9 cellular contexts compared by ENCODE assay signal in the genomic region with DNA sequence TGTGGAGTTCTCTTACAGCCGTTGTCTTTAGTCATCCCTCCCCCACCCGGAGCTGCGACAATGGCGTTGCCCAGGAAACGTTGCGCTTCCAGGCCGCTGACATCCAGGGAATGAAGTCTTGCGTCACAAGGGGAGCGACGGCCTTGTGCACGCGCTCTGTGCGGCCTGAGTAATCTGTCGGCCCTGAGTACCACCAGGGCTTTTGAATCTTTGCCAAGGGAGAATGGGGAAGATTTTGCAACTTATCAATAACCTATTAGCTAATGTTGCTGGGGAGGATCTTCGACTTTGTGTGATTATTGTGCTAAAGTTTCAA. TPM values are rescaled to one million over a fixed set of nuclear protein-coding genes. Genes with fewer than 3 reads are reported as not detected.
DNase-seq lines count a peak whose midpoint lies in the region; ATAC-seq and TF ChIP-seq lines count a peak whose summit lies in the region.
"Had no signal": no experiment of that assay in that cellular context is flagged by ENCODE, and none has a peak within 500 bp of the region (broad histone marks: within the 10 kb centered on the region; RNA-seq: fewer than 3 reads in every experiment).

SOX30 (minus strand) TSS at position 62 of the 316 bp plus-strand sequence. CDS start 360 bp downstream, outside the sequence.

- DNase-seq in H9 (no peak), DMS153 (lab: John Stamatoyannopoulos, UW) (no peak)
- DNase-seq in activated naive CD8-positive, alpha-beta T cell treated with anti-CD3 and anti-CD28 coated beads for 36 hours = no peak

- H3K14ac ChIP-seq in H9 (ENCODE audit: insufficient read depth, low read length) = peak within 1 kb of the TSS; percentile 85

- no peaks in the 10 kb centered on the region for H3K79me2 ChIP-seq in H9 (ENCODE audit: insufficient read depth, low read length)

- H3K27me3 Mint-ChIP-seq in H9 (ENCODE audit: low read depth) = peaks cover 8% of the 10 kb centered on the region
- H3K27me3 Mint-ChIP-seq in activated naive CD8-positive, alpha-beta T cell treated with anti-CD3 and anti-CD28 coated beads for 36 hours = no peaks in the 10 kb centered on the region
- no peaks in the 10 kb centered on the region for H3K27me3 Mint-ChIP-seq in stimulated activated memory B cell treated with anti-CD40 and anti-IgM and Interleukin-4, amounts not matched to agents 10 μg/mL and 1 μg/mL and 100 μg/mL, for 72 hours

- H3K9me3 Mint-ChIP-seq in H9 = peaks cover 17 to 29% of the 10 kb centered on the region in 2 experiments
- peaks cover 24% of the 10 kb centered on the region for H3K9me3 Mint-ChIP-seq in activated naive CD8-positive, alpha-beta T cell treated with anti-CD3 and anti-CD28 coated beads for 36 hours
- H3K9me3 Mint-ChIP-seq in stimulated activated memory B cell treated with anti-CD40 and anti-IgM and Interleukin-4, amounts not matched to agents 10 μg/mL and 1 μg/mL and 100 μg/mL, for 72 hours = peaks cover 9% of the 10 kb centered on the region

- no peak within 1 kb of the TSS for H3K27ac Mint-ChIP-seq in H9
- H3K27ac Mint-ChIP-seq in activated naive CD8-positive, alpha-beta T cell treated with anti-CD3 and anti-CD28 coated beads for 36 hours = peak within 1 kb of the TSS; percentile 71
- H3K27ac Mint-ChIP-seq in stimulated activated memory B cell treated with anti-CD40 and anti-IgM and Interleukin-4, amounts not matched to agents 10 μg/mL and 1 μg/mL and 100 μg/mL, for 72 hours = peak within 1 kb of the TSS; percentile 99

- no peak within 1 kb of the TSS for H2BK15ac ChIP-seq in H9 (ENCODE audit: low read depth, low read length)

- no peak within 1 kb of the TSS for H3K4me2 ChIP-seq in H9 (ENCODE audit: insufficient read depth, insufficient read length, low read length)

- H3K36me3 Mint-ChIP-seq in H9 (ENCODE audit: insufficient read depth in 1 of 3, low read depth in 3 of 3) = peaks cover 4 to 9% (median 6%) of the 10 kb centered on the region in 3 experiments; a peak in 6 of 7 replicates
- H3K36me3 Mint-ChIP-seq in activated naive CD8-positive, alpha-beta T cell treated with anti-CD3 and anti-CD28 coated beads for 36 hours = peaks cover 20% of the 10 kb centered on the region
- H3K36me3 Mint-ChIP-seq in stimulated activated memory B cell treated with anti-CD40 and anti-IgM and Interleukin-4, amounts not matched to agents 10 μg/mL and 1 μg/mL and 100 μg/mL, for 72 hours = peaks cover 25% of the 10 kb centered on the region

- no peak within 1 kb of the TSS for H2BK12ac ChIP-seq in H9 (ENCODE audit: insufficient read length, low read depth, low read length)

- no peak within 1 kb of the TSS for H3K23ac ChIP-seq in H9 (ENCODE audit: insufficient read length, low read depth, low read length)

- H4K20me1 ChIP-seq in H9 (ENCODE audit: control insufficient read depth, insufficient read depth, insufficient read length) = no peaks in the 10 kb centered on the region

- TF ChIP-seq CTCF in H9 (conservative IDR thresholded peaks at IDR 0.05) = no peak

- H3K4ac ChIP-seq in H9 (ENCODE audit: low read depth, low read length) = no peak within 1 kb of the TSS

- WGBS in H9 (ENCODE audit: extremely low coverage, insufficient read length, low lambda C conversion rate) = no CpG with 5 or more reads among the region's 15 CpGs

- peaks cover 2% of the 10 kb centered on the region for H3K23me2 ChIP-seq in H9 (ENCODE audit: insufficient read length, low read depth, low read length, poor library complexity, severe bottlenecking)

- H2AFZ ChIP-seq in H9 (ENCODE audit: low read length) = no peak within 1 kb of the TSS

- no peak within 1 kb of the TSS for H3K56ac ChIP-seq in H9 (ENCODE audit: insufficient read length, low read depth, low read length)

- H3K4me3 Mint-ChIP-seq in H9 = peak within 1 kb of the TSS; percentile 22 to 42; a peak in 1 of 5 replicates
- H3K4me3 Mint-ChIP-seq in activated naive CD8-positive, alpha-beta T cell treated with anti-CD3 and anti-CD28 coated beads for 36 hours = peak within 1 kb of the TSS; percentile 67
- H3K4me3 Mint-ChIP-seq in stimulated activated memory B cell treated with anti-CD40 and anti-IgM and Interleukin-4, amounts not matched to agents 10 μg/mL and 1 μg/mL and 100 μg/mL, for 72 hours = peak within 1 kb of the TSS; percentile 92

- no peak within 1 kb of the TSS for H4K91ac ChIP-seq in H9 (ENCODE audit: insufficient read length, low read depth, low read length)

- ATAC-seq in stimulated activated memory B cell treated with anti-CD40 and anti-IgM and Interleukin-4, amounts not matched to agents 10 μg/mL and 1 μg/mL and 100 μg/mL, for 72 hours = no peak
- ATAC-seq in GM18861 (IDR thresholded peaks at IDR 0.05; ENCODE audit: unreplicated experiment) (no peak), HG03520 (IDR thresholded peaks at IDR 0.05; ENCODE audit: unreplicated experiment) (no peak), GM21723 (IDR thresholded peaks at IDR 0.05; ENCODE audit: unreplicated experiment) (no peak)

- H3K9me3 ChIP-seq in H9 (ENCODE audit: control insufficient read depth, low read depth, low read length) (peaks cover 4% of the 10 kb centered on the region), iPS-18c (ENCODE audit: control insufficient read depth, insufficient read depth, low read length) (peaks cover 2% of the 10 kb centered on the region)

- H2BK5ac ChIP-seq in H9 (ENCODE audit: insufficient read length, low read length) = no peak within 1 kb of the TSS

- no peak within 1 kb of the TSS for H3T11ph ChIP-seq in H9 (ENCODE audit: low read length)

- no peak within 1 kb of the TSS for H4K5ac ChIP-seq in H9 (ENCODE audit: insufficient read length, low read depth, low read length)

- no peak within 1 kb of the TSS for H2BK120ac ChIP-seq in H9 (ENCODE audit: low read depth, low read length, poor library complexity, severe bottlenecking)

- H3K27me3 ChIP-seq in H9 (ENCODE audit: insufficient read depth, low read length) = no peaks in the 10 kb centered on the region

- no peaks in the 10 kb centered on the region for H3K4me1 ChIP-seq in H9 (ENCODE audit: insufficient read depth, low read length)

- no peak within 1 kb of the TSS for H3K27ac ChIP-seq in H9 (ENCODE audit: insufficient read length, low read depth, low read length)

- peak within 1 kb of the TSS; percentile 83 for H3K18ac ChIP-seq in H9 (ENCODE audit: insufficient read length, low read depth, low read length)

- no peak within 1 kb of the TSS for H3K9ac ChIP-seq in H9 (ENCODE audit: extremely low read depth, insufficient read length, low read length)

- H3K4me3 ChIP-seq in iPS-18c (ENCODE audit: insufficient read depth, low read depth, low read length) = peak within 1 kb of the TSS; percentile 36; the same call in 1 of the 2 replicates

- no peak within 1 kb of the TSS for H2BK20ac ChIP-seq in H9 (ENCODE audit: low read depth, low read length, poor library complexity, severe bottlenecking)

- H3K79me1 ChIP-seq in H9 (ENCODE audit: insufficient read depth, low read depth, low read length, poor library complexity, severe bottlenecking) = no peaks in the 10 kb centered on the region

- H3K4me1 Mint-ChIP-seq in H9 = peaks cover 0 to 4% of the 10 kb centered on the region in 2 experiments; a peak in 1 of 4 replicates
- H3K4me1 Mint-ChIP-seq in activated naive CD8-positive, alpha-beta T cell treated with anti-CD3 and anti-CD28 coated beads for 36 hours = peaks cover 4% of the 10 kb centered on the region
- peaks cover 34% of the 10 kb centered on the region for H3K4me1 Mint-ChIP-seq in stimulated activated memory B cell treated with anti-CD40 and anti-IgM and Interleukin-4, amounts not matched to agents 10 μg/mL and 1 μg/mL and 100 μg/mL, for 72 hours

- no peak within 1 kb of the TSS for H2AK5ac ChIP-seq in H9 (ENCODE audit: insufficient read length, low read length)

- H4K8ac ChIP-seq in H9 (replicated peaks; ENCODE audit: insufficient read length, low read depth, low read length) = no peak within 1 kb of the TSS

RNA-seq across cellular contexts. Expression of gene SOX30, which starts in this region (rescaled TPM):
- 0.13 TPM in 1 of 2 replicates, not detected in the other for total RNA-seq in H9 (2021)
- not detected for total RNA-seq in activated naive CD8-positive, alpha-beta T cell treated with anti-CD3 and anti-CD28 coated beads for 36 hours
- total RNA-seq: lung microvascular endothelial cell had no signal

Comparison
In these comparisons a context has a peak if more than half of its experiments do, and no peak if none do; other contexts are left out.
1. H3K27ac Mint-ChIP-seq: peak in activated naive CD8-positive, alpha-beta T cell treated with anti-CD3 and anti-CD28 coated beads for 36 hours (single experiment) and stimulated activated memory B cell treated with anti-CD40 and anti-IgM and Interleukin-4, amounts not matched to agents 10 μg/mL and 1 μg/mL and 100 μg/mL, for 72 hours (single experiment); none in H9 (0 of 3).
2. H3K4me3 Mint-ChIP-seq: peak in every context shown above with its lines; median percentile 92 in stimulated activated memory B cell treated with anti-CD40 and anti-IgM and Interleukin-4, amounts not matched to agents 10 μg/mL and 1 μg/mL and 100 μg/mL, for 72 hours; 67 in activated naive CD8-positive, alpha-beta T cell treated with anti-CD3 and anti-CD28 coated beads for 36 hours; 32 in H9.